Comparison of ENCODE assay signal across 3 cellular contexts in genomic region chr2:121297866-121298265, GRCh38. TPM values are rescaled to one million over a fixed set of nuclear protein-coding genes. Genes with fewer than 3 reads are reported as not detected.
"Had no signal": no experiment of that assay in that cellular context is flagged by ENCODE, and none has a peak within 500 bp of the region (broad histone marks: within the 10 kb centered on the region; RNA-seq: fewer than 3 reads in every experiment).

No MANE protein-coding gene starts in this region.

RNA-seq across cellular contexts. Expression of gene TFCP2L1, which starts 12.9 kb away (rescaled TPM):
- total RNA-seq: dermis microvascular lymphatic vessel endothelial cell, glomerular endothelial cell, myocyte had no signal
